ENCODE assay signal across 15 cellular contexts in the genomic region with DNA sequence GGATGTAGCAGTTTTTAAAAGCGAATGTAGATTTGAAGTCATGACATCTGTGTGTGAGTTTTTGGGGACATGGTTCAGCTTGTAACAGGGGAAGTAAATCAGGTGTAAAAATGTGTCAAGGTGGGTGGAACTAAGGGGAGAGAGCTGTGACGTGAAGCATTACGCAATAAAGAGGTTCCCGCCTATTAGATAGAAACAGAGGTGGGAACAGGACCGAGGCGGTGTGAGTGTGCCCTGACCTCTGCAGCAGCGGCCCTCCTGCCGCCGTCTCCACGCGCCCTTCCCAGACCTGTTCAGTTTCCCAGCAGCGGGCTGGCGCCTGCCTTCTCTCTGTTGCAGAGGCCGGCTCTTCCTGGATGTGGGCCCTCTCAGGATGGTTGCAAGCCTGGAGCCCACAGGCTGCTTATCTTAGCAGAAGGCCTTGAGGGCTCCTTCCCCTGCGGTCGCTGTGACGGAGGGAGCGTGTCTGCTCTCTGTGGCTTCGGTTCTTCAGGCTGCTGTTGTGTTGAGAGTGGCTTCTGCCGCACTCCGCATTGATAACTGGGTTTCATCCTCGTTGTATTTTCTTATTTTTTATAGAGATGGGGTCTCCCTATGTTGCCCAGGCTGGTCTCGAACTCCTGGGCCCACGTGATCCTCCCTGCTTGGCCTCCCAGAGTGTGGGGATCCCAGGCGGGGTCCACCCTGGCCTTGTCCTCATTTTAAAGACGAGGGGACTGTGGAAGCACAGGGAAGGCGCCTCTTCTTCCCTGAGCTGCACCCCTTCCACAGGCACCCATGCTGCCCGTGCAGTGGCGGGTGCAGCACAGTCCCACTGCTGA.
A peak's percentile ranks its signal among the peaks of the same experiment; 100 is the strongest.
DNase-seq lines count a peak whose midpoint lies in the region; ATAC-seq and TF ChIP-seq lines count a peak whose summit lies in the region.
"Had no signal": no experiment of that assay in that cellular context is flagged by ENCODE, and none has a peak within 500 bp of the region (broad histone marks: within the 10 kb centered on the region; RNA-seq: fewer than 3 reads in every experiment).

No MANE protein-coding gene starts in this region.

- CTCF ChIA-PET in activated CD8-positive, alpha-beta T cell treated with anti-CD3 and anti-CD28 coated beads, Interleukin-2, amount 10 ng/mL, durations not matched to agents 7 days and 5 days (lab: Charles Lee) = no interaction called here
- CTCF ChIA-PET in activated CD8-positive, alpha-beta T cell treated with anti-CD3 and anti-CD28 coated beads for 36 hours (lab: Charles Lee) = no interaction called here
- CTCF ChIA-PET in activated CD8-positive, alpha-beta memory T cell treated with anti-CD3 and anti-CD28 coated beads, Interleukin-2, amount 10 ng/mL, durations not matched to agents 7 days and 5 days (lab: Charles Lee) = interaction anchor here (1.1 kb wide), 1 partner anchor 8 kb away, joined by 3 read pairs; no protein-coding TSS in a partner anchor

- POLR2A ChIA-PET in activated CD8-positive, alpha-beta T cell treated with anti-CD3 and anti-CD28 coated beads, Interleukin-2, amount 10 ng/mL, durations not matched to agents 7 days and 5 days (lab: Charles Lee) = no interaction called here
- POLR2A ChIA-PET in activated CD8-positive, alpha-beta T cell treated with anti-CD3 and anti-CD28 coated beads for 36 hours (lab: Charles Lee) = no interaction called here

- H3K9ac ChIP-seq in neural progenitor cell = no peak overlapping the region

- H3K4me1 Mint-ChIP-seq in activated CD8-positive, alpha-beta T cell treated with anti-CD3 and anti-CD28 coated beads, Interleukin-2, amount 10 ng/mL, durations not matched to agents 7 days and 5 days (ENCODE audit: low read depth) = peaks cover 28% of the 10 kb centered on the region
- peaks cover 17% of the 10 kb centered on the region for H3K4me1 Mint-ChIP-seq in activated CD8-positive, alpha-beta T cell treated with anti-CD3 and anti-CD28 coated beads for 36 hours (ENCODE audit: low read depth)
- H3K4me1 Mint-ChIP-seq in chondrocyte (ENCODE audit: low read depth) (peaks cover 30% of the 10 kb centered on the region), neural progenitor cell (peaks cover 16% of the 10 kb centered on the region)
- H3K4me1 Mint-ChIP-seq in activated CD8-positive, alpha-beta memory T cell treated with anti-CD3 and anti-CD28 coated beads, Interleukin-2, amount 10 ng/mL, durations not matched to agents 7 days and 5 days = peaks cover 14% of the 10 kb centered on the region

- H3K4me3 ChIP-seq in neural progenitor cell = no peak overlapping the region
- H3K4me3 ChIP-seq: vagina had no signal

- H3K9me3 ChIP-seq in neural progenitor cell (ENCODE audit: low read depth) = no peaks in the 10 kb centered on the region
- H3K9me3 ChIP-seq: vagina had no signal

- H3K4me2 ChIP-seq in neural progenitor cell = no peak overlapping the region

- H3K36me3 ChIP-seq in neural progenitor cell = no peaks in the 10 kb centered on the region

- H3K79me2 ChIP-seq in neural progenitor cell (ENCODE audit: low read depth) = peaks cover 36% of the 10 kb centered on the region

- H4K20me1 ChIP-seq in neural progenitor cell (ENCODE audit: low read depth) = peaks cover 10% of the 10 kb centered on the region

- H3K36me3 Mint-ChIP-seq in activated CD8-positive, alpha-beta T cell treated with anti-CD3 and anti-CD28 coated beads, Interleukin-2, amount 10 ng/mL, durations not matched to agents 7 days and 5 days (ENCODE audit: low read depth) = peaks cover 27% of the 10 kb centered on the region
- H3K36me3 Mint-ChIP-seq in activated CD8-positive, alpha-beta T cell treated with anti-CD3 and anti-CD28 coated beads for 36 hours (ENCODE audit: low read depth) = peaks cover 24% of the 10 kb centered on the region
- peaks cover 17% of the 10 kb centered on the region for H3K36me3 Mint-ChIP-seq in chondrocyte (ENCODE audit: low read depth)
- H3K36me3 Mint-ChIP-seq in neural progenitor cell = peaks cover 27% of the 10 kb centered on the region
- peaks cover 24% of the 10 kb centered on the region for H3K36me3 Mint-ChIP-seq in activated CD8-positive, alpha-beta memory T cell treated with anti-CD3 and anti-CD28 coated beads, Interleukin-2, amount 10 ng/mL, durations not matched to agents 7 days and 5 days

- peaks cover 5% of the 10 kb centered on the region for H3F3A ChIP-seq in neural progenitor cell (ENCODE audit: low read depth)

- H3K4me1 ChIP-seq in neural progenitor cell = peaks cover 3% of the 10 kb centered on the region

- H3K27me3 ChIP-seq in neural progenitor cell = no peaks in the 10 kb centered on the region
- H3K27me3 ChIP-seq: vagina had no signal

- H2AFZ ChIP-seq in neural progenitor cell (replicated peaks) = no peak overlapping the region

- no peak overlapping the region for H3K4me3 Mint-ChIP-seq in activated CD8-positive, alpha-beta T cell treated with anti-CD3 and anti-CD28 coated beads, Interleukin-2, amount 10 ng/mL, durations not matched to agents 7 days and 5 days
- no peak overlapping the region for H3K4me3 Mint-ChIP-seq in activated CD8-positive, alpha-beta T cell treated with anti-CD3 and anti-CD28 coated beads for 36 hours
- H3K4me3 Mint-ChIP-seq in chondrocyte (ENCODE audit: unreplicated experiment) = no peak overlapping the region
- H3K4me3 Mint-ChIP-seq in neural progenitor cell = no peak overlapping the region
- H3K4me3 Mint-ChIP-seq in activated CD8-positive, alpha-beta memory T cell treated with anti-CD3 and anti-CD28 coated beads, Interleukin-2, amount 10 ng/mL, durations not matched to agents 7 days and 5 days = no peak overlapping the region
- H3K4me3 Mint-ChIP-seq: dendritic cell treated with granulocyte-macrophage colony-stimulating factor and Interleukin-4, amounts not matched to agents 40 ng/mL and 50 ng/mL, for 4 days; nephron had no signal

- no peak overlapping the region for H3K27ac ChIP-seq in neural progenitor cell
- H3K27ac ChIP-seq: epithelial cell of prostate, vagina had no signal

- TF ChIP-seq CTCF in activated CD8-positive, alpha-beta T cell treated with anti-CD3 and anti-CD28 coated beads for 36 hours (IDR thresholded peaks at IDR 0.05) = no peak
- no peak for TF ChIP-seq CTCF in chondrocyte (IDR thresholded peaks at IDR 0.05)
- TF ChIP-seq CTCF in neural progenitor cell (IDR thresholded peaks at IDR 0.05) = no peak

- no peaks in the 10 kb centered on the region for H3K27me3 Mint-ChIP-seq in activated CD8-positive, alpha-beta T cell treated with anti-CD3 and anti-CD28 coated beads, Interleukin-2, amount 10 ng/mL, durations not matched to agents 7 days and 5 days (ENCODE audit: low read depth)
- no peaks in the 10 kb centered on the region for H3K27me3 Mint-ChIP-seq in activated CD8-positive, alpha-beta T cell treated with anti-CD3 and anti-CD28 coated beads for 36 hours
- H3K27me3 Mint-ChIP-seq in chondrocyte (ENCODE audit: low read depth) (no peaks in the 10 kb centered on the region), neural progenitor cell (ENCODE audit: insufficient read depth, low read depth) (peaks cover 5% of the 10 kb centered on the region)
- H3K27me3 Mint-ChIP-seq in activated CD8-positive, alpha-beta memory T cell treated with anti-CD3 and anti-CD28 coated beads, Interleukin-2, amount 10 ng/mL, durations not matched to agents 7 days and 5 days = no peaks in the 10 kb centered on the region
- H3K27me3 Mint-ChIP-seq: CD4-positive, CD25-positive, alpha-beta regulatory T cell; dendritic cell treated with granulocyte-macrophage colony-stimulating factor and Interleukin-4, amounts not matched to agents 40 ng/mL and 50 ng/mL, for 4 days had no signal

- no peak for ATAC-seq in activated CD8-positive, alpha-beta T cell treated with anti-CD3 and anti-CD28 coated beads, Interleukin-2, amount 10 ng/mL, durations not matched to agents 7 days and 5 days
- ATAC-seq in activated CD8-positive, alpha-beta T cell treated with anti-CD3 and anti-CD28 coated beads for 36 hours = no peak
- no peak for ATAC-seq in activated CD8-positive, alpha-beta memory T cell treated with anti-CD3 and anti-CD28 coated beads, Interleukin-2, amount 10 ng/mL, durations not matched to agents 7 days and 5 days
- ATAC-seq: activated CD4-positive, CD25-positive, alpha-beta regulatory T cell treated with anti-CD3 and anti-CD28 coated beads, Interleukin-2, amount 50 U/mL, for 24 hours had no signal

- intact Hi-C loops in activated CD8-positive, alpha-beta T cell treated with anti-CD3 and anti-CD28 coated beads for 36 hours (cut with micrococcal nuclease) = no loop called here

- H3K27ac Mint-ChIP-seq in activated CD8-positive, alpha-beta T cell treated with anti-CD3 and anti-CD28 coated beads, Interleukin-2, amount 10 ng/mL, durations not matched to agents 7 days and 5 days = peak overlapping the region; percentile 4
- no peak overlapping the region for H3K27ac Mint-ChIP-seq in activated CD8-positive, alpha-beta T cell treated with anti-CD3 and anti-CD28 coated beads for 36 hours
- H3K27ac Mint-ChIP-seq in chondrocyte (ENCODE audit: unreplicated experiment) (peak overlapping the region; percentile 36), neural progenitor cell (peak overlapping the region; percentile 52)
- H3K27ac Mint-ChIP-seq in activated CD8-positive, alpha-beta memory T cell treated with anti-CD3 and anti-CD28 coated beads, Interleukin-2, amount 10 ng/mL, durations not matched to agents 7 days and 5 days = no peak overlapping the region
- H3K27ac Mint-ChIP-seq: dendritic cell treated with granulocyte-macrophage colony-stimulating factor and Interleukin-4, amounts not matched to agents 40 ng/mL and 50 ng/mL, for 4 days had no signal

- DNase-seq in activated CD8-positive, alpha-beta T cell treated with anti-CD3 and anti-CD28 coated beads, Interleukin-2, amount 10 ng/mL, durations not matched to agents 7 days and 5 days = no peak
- no peak for DNase-seq in activated CD8-positive, alpha-beta T cell treated with anti-CD3 and anti-CD28 coated beads for 36 hours
- DNase-seq in KG1 (lab: John Stamatoyannopoulos, UW) (peak; percentile 19), chondrocyte (ENCODE audit: low spot score) (no peak), neural progenitor cell (ENCODE audit: low spot score) (no peak), putamen (ENCODE audit: low spot score) (no peak), NCI-H2227 treated with DMSO at 0.1 percent for 48 hours (lab: John Stamatoyannopoulos, UW) (no peak)
- DNase-seq in activated CD8-positive, alpha-beta memory T cell treated with anti-CD3 and anti-CD28 coated beads, Interleukin-2, amount 10 ng/mL, durations not matched to agents 7 days and 5 days = no peak
- DNase-seq: CD4-positive, CD25-positive, alpha-beta regulatory T cell; NCI-H1694 had no signal

- no peaks in the 10 kb centered on the region for H3K9me3 Mint-ChIP-seq in activated CD8-positive, alpha-beta T cell treated with anti-CD3 and anti-CD28 coated beads, Interleukin-2, amount 10 ng/mL, durations not matched to agents 7 days and 5 days (ENCODE audit: insufficient read depth)
- no peaks in the 10 kb centered on the region for H3K9me3 Mint-ChIP-seq in activated CD8-positive, alpha-beta T cell treated with anti-CD3 and anti-CD28 coated beads for 36 hours
- H3K9me3 Mint-ChIP-seq in chondrocyte (ENCODE audit: low read depth) (no peaks in the 10 kb centered on the region), neural progenitor cell (no peaks in the 10 kb centered on the region)
- H3K9me3 Mint-ChIP-seq in activated CD8-positive, alpha-beta memory T cell treated with anti-CD3 and anti-CD28 coated beads, Interleukin-2, amount 10 ng/mL, durations not matched to agents 7 days and 5 days (ENCODE audit: low read depth) = no peaks in the 10 kb centered on the region
- H3K9me3 Mint-ChIP-seq: CD4-positive, CD25-positive, alpha-beta regulatory T cell; dendritic cell treated with granulocyte-macrophage colony-stimulating factor and Interleukin-4, amounts not matched to agents 40 ng/mL and 50 ng/mL, for 4 days; nephron had no signal

Comparison
In these comparisons a context has a peak if more than half of its experiments do, and no peak if none do; other contexts are left out.
1. H3K27ac Mint-ChIP-seq: peak in activated CD8-positive, alpha-beta T cell treated with anti-CD3 and anti-CD28 coated beads, Interleukin-2, amount 10 ng/mL, durations not matched to agents 7 days and 5 days (single experiment), chondrocyte (single experiment) and neural progenitor cell (single experiment); none in activated CD8-positive, alpha-beta T cell treated with anti-CD3 and anti-CD28 coated beads for 36 hours (single experiment) and activated CD8-positive, alpha-beta memory T cell treated with anti-CD3 and anti-CD28 coated beads, Interleukin-2, amount 10 ng/mL, durations not matched to agents 7 days and 5 days (single experiment).